ENCODE assay signal across 1 cellular context in genomic region chr22:50014053-50014501, GRCh38.
TF ChIP-seq lines count a peak whose summit lies in the region.

No MANE protein-coding gene starts in this region.

TF ChIP-seq in HepG2, 621 proteins besides CTCF, POLR2A, EP300 and RAD21:
- no peak for TF ChIP-seq RFX3 (CRISPR knock-in tag; IDR thresholded peaks at IDR 0.05)
- no peak for TF ChIP-seq ZGPAT (CRISPR knock-in tag; IDR thresholded peaks at IDR 0.05)
- TF ChIP-seq SCMH1 (CRISPR knock-in tag; IDR thresholded peaks at IDR 0.05; ENCODE audit: borderline replicate concordance), result no peak
- TF ChIP-seq NFIC (IDR thresholded peaks at IDR 0.05; ENCODE audit: low read length), result no peak
- no peak for TF ChIP-seq PBX2 (CRISPR knock-in tag; IDR thresholded peaks at IDR 0.05)
- no peak for TF ChIP-seq ZNF142 (CRISPR knock-in tag; IDR thresholded peaks at IDR 0.05)
- no peak for TF ChIP-seq MTF1 (CRISPR knock-in tag; IDR thresholded peaks at IDR 0.05)
- no peak for TF ChIP-seq SMARCC2 (IDR thresholded peaks at IDR 0.05)
- no peak for TF ChIP-seq ZNF639 (CRISPR knock-in tag; conservative IDR thresholded peaks at IDR 0.05)
- no peak for TF ChIP-seq E2F5 (CRISPR knock-in tag; conservative IDR thresholded peaks at IDR 0.05)
- TF ChIP-seq NFAT5 (CRISPR knock-in tag; IDR thresholded peaks at IDR 0.05), result no peak
- no peak for TF ChIP-seq ATF1 (CRISPR knock-in tag; IDR thresholded peaks at IDR 0.05)
- TF ChIP-seq ZNF850 (CRISPR knock-in tag; conservative IDR thresholded peaks at IDR 0.05), result no peak
